22 cellular contexts compared by ENCODE assay signal in genomic region chr4:2304321-2304876, GRCh38. TPM values are rescaled to one million over a fixed set of nuclear protein-coding genes. Genes with fewer than 3 reads are reported as not detected.
DNase-seq lines count a peak whose midpoint lies in the region; ATAC-seq, FAIRE-seq and TF ChIP-seq lines count a peak whose summit lies in the region.
"Had no signal": no experiment of that assay in that cellular context is flagged by ENCODE, and none has a peak within 500 bp of the region (broad histone marks: within the 10 kb centered on the region; RNA-seq: fewer than 3 reads in every experiment).

No MANE protein-coding gene starts in this region.

- no peaks in the 10 kb centered on the region for H4K20me1 ChIP-seq in H1 (replicated peaks in 1 of 2; ENCODE audit: control insufficient read depth in 1 of 2, insufficient read depth in 2 of 2, low read length in 2 of 2)

- H3K23me2 ChIP-seq in H1 (ENCODE audit: low read depth, low read length) = no peaks in the 10 kb centered on the region

- no peak overlapping the region for H3K18ac ChIP-seq in H1 (ENCODE audit: extremely low read depth, low read length)

- no peaks in the 10 kb centered on the region; a peak in 1 of 7 replicates for H3K4me1 ChIP-seq in H1 (replicated peaks in 1 of 4; ENCODE audit: control insufficient read depth in 3 of 4, insufficient read depth in 4 of 4, low read length in 3 of 4)
- H3K4me1 ChIP-seq in lung (ENCODE audit: control insufficient read depth in 2 of 2, insufficient read depth in 2 of 2, low read length in 2 of 2) = peaks cover 0 to 3% of the 10 kb centered on the region in 2 donors
- H3K4me1 ChIP-seq: HAP-1 had no signal

- no peak overlapping the region for H2BK120ac ChIP-seq in H1 (replicated peaks; ENCODE audit: low read depth, low read length)

- H3K4me1 Mint-ChIP-seq in activated CD4-positive, alpha-beta memory T cell treated with anti-CD3 and anti-CD28 coated beads, Interleukin-2, amount 10 ng/mL, durations not matched to agents 7 days and 5 days = no peaks in the 10 kb centered on the region
- no peaks in the 10 kb centered on the region for H3K4me1 Mint-ChIP-seq in activated CD4-positive, alpha-beta memory T cell treated with anti-CD3 and anti-CD28 coated beads for 36 hours (ENCODE audit: low read depth)

- H2BK20ac ChIP-seq in H1 (ENCODE audit: low read length) = no peak overlapping the region

- intact Hi-C loops in activated CD4-positive, alpha-beta memory T cell treated with anti-CD3 and anti-CD28 coated beads for 36 hours (cut with micrococcal nuclease) = no loop called here

- peaks cover 25% of the 10 kb centered on the region for H3K36me3 Mint-ChIP-seq in activated CD4-positive, alpha-beta memory T cell treated with anti-CD3 and anti-CD28 coated beads, Interleukin-2, amount 10 ng/mL, durations not matched to agents 7 days and 5 days (ENCODE audit: low read depth)
- H3K36me3 Mint-ChIP-seq in activated CD4-positive, alpha-beta memory T cell treated with anti-CD3 and anti-CD28 coated beads for 36 hours = peaks cover 9% of the 10 kb centered on the region

- TF ChIP-seq RAD21 in H1 (IDR thresholded peaks at IDR 0.05 in 1 of 2, conservative IDR thresholded peaks at IDR 0.05 in 1 of 2; ENCODE audit: low read depth in 2 of 2, low read length in 2 of 2) = no peak

- H3K4ac ChIP-seq in H1 (replicated peaks; ENCODE audit: insufficient read length, low read depth, low read length) = no peak overlapping the region

- H2BK15ac ChIP-seq in H1 (ENCODE audit: low read length) = no peak overlapping the region

- H2AK5ac ChIP-seq in H1 (ENCODE audit: low read depth, low read length) = no peak overlapping the region

- H2AFZ ChIP-seq in H1 (ENCODE audit: low read length) = no peak overlapping the region

- H3K14ac ChIP-seq in H1 (ENCODE audit: insufficient read length) = no peak overlapping the region

- H3K9me3 ChIP-seq in H1 (ENCODE audit: insufficient read depth in 2 of 2, low read depth in 1 of 2, low read length in 1 of 2) = peaks cover 0 to 3% of the 10 kb centered on the region in 2 experiments; a peak in 1 of 4 replicates
- H3K9me3 ChIP-seq in lung (ENCODE audit: control insufficient read depth in 2 of 2, insufficient read depth in 1 of 2, low read length in 1 of 2) = peaks cover 0 to 10% of the 10 kb centered on the region in 2 donors

- peak overlapping the region; percentile 68 for H4K8ac ChIP-seq in H1 (ENCODE audit: extremely low read depth, insufficient read depth, low read length)

- H3K27ac ChIP-seq in H1 (ENCODE audit: low read depth, low read length) = no peak overlapping the region
- no peak overlapping the region for H3K27ac ChIP-seq in lung (ENCODE audit: low read depth in 1 of 2, low read length in 1 of 2)
- H3K27ac ChIP-seq: 22Rv1 had no signal

- H3K4me3 ChIP-seq in H1 (ENCODE audit: extremely low read depth in 1 of 4, insufficient read depth in 2 of 4, low read depth in 3 of 4, low read length in 4 of 4) (no peak overlapping the region), lung (no peak overlapping the region)
- H3K4me3 ChIP-seq: HAP-1 had no signal

- WGBS in H1 (ENCODE audit: extremely low coverage in 1 of 2, insufficient coverage in 1 of 2, insufficient read length in 1 of 2, insufficient replicate concordance in 2 of 2, low coverage in 1 of 2, low lambda C conversion rate in 2 of 2, missing lambda C conversion rate in 1 of 2), 2 experiments = 90% methylated on average over 31 of the region's 32 CpGs; no CpG with 5 or more reads in 1 of the 2 experiments
- WGBS in lung, 2 donors = 93 to 94% methylated on average over 31 to 32 of the region's 32 CpGs

- no peak for TF ChIP-seq POLR2A in H1 (IDR thresholded peaks at IDR 0.05; ENCODE audit: control extremely low read depth in 1 of 2, low read depth in 2 of 2, low read length in 2 of 2)

- H3K4me2 ChIP-seq in H1 (ENCODE audit: insufficient read depth in 1 of 2, low read depth in 2 of 2, low read length in 2 of 2) = no peak overlapping the region

- H3K27me3 ChIP-seq in H1 (replicated peaks in 1 of 4; ENCODE audit: control insufficient read depth in 3 of 4, extremely low read depth in 1 of 4, insufficient read depth in 3 of 4, low read length in 3 of 4) = no peaks in the 10 kb centered on the region; a peak in 1 of 7 replicates
- H3K27me3 ChIP-seq in lung (ENCODE audit: control insufficient read depth, insufficient read depth) = no peaks in the 10 kb centered on the region

- H3K79me1 ChIP-seq in H1 (ENCODE audit: low read depth, low read length) = no peaks in the 10 kb centered on the region

- no peak for TF ChIP-seq EP300 in H1 (IDR thresholded peaks at IDR 0.05; ENCODE audit: borderline replicate concordance in 1 of 2, low read depth in 2 of 2, low read length in 2 of 2)

- FAIRE-seq in H1 (lab: Jason Lieb, UNC) = no peak

- no peaks in the 10 kb centered on the region for H3K36me3 ChIP-seq in H1 (ENCODE audit: control insufficient read depth in 2 of 4, insufficient read depth in 4 of 4, low read length in 3 of 4)
- H3K36me3 ChIP-seq in lung (ENCODE audit: control insufficient read depth in 2 of 2, insufficient read depth in 2 of 2, low read length in 2 of 2) = peaks cover 0 to 2% of the 10 kb centered on the region in 2 donors
- H3K36me3 ChIP-seq: HAP-1 had no signal

- no peak overlapping the region for H2BK5ac ChIP-seq in H1 (ENCODE audit: low read depth, low read length)

- no peaks in the 10 kb centered on the region for H3K79me2 ChIP-seq in H1 (ENCODE audit: control insufficient read depth in 1 of 2, insufficient read depth in 2 of 2, low read length in 2 of 2)

- no peak overlapping the region for H4K5ac ChIP-seq in H1 (ENCODE audit: insufficient read length, low read depth, low read length)

- no peak overlapping the region for H4K91ac ChIP-seq in H1 (replicated peaks; ENCODE audit: insufficient read length, low read length)

- CTCF ChIA-PET in activated CD4-positive, alpha-beta memory T cell treated with anti-CD3 and anti-CD28 coated beads, Interleukin-2, amount 10 ng/mL, durations not matched to agents 7 days and 5 days (lab: Charles Lee) = no interaction called here
- CTCF ChIA-PET in activated CD4-positive, alpha-beta memory T cell treated with anti-CD3 and anti-CD28 coated beads for 36 hours (lab: Charles Lee) = no interaction called here
- CTCF ChIA-PET in H1 (lab: Charles Lee; ENCODE audit: partially characterized antibody) = interaction anchor here (0.6 to 1.7 kb wide), 5 partner anchors 9 to 446 kb away, joined by 3 to 8 read pairs (median 4); no protein-coding TSS in a partner anchor

- H3K27ac Mint-ChIP-seq in activated CD4-positive, alpha-beta memory T cell treated with anti-CD3 and anti-CD28 coated beads, Interleukin-2, amount 10 ng/mL, durations not matched to agents 7 days and 5 days = no peak overlapping the region
- H3K27ac Mint-ChIP-seq in activated CD4-positive, alpha-beta memory T cell treated with anti-CD3 and anti-CD28 coated beads for 36 hours = no peak overlapping the region
- H3K27ac Mint-ChIP-seq: CD8-positive, alpha-beta memory T cell had no signal

- H3K27me3 Mint-ChIP-seq in activated CD4-positive, alpha-beta memory T cell treated with anti-CD3 and anti-CD28 coated beads, Interleukin-2, amount 10 ng/mL, durations not matched to agents 7 days and 5 days = no peaks in the 10 kb centered on the region
- no peaks in the 10 kb centered on the region for H3K27me3 Mint-ChIP-seq in activated CD4-positive, alpha-beta memory T cell treated with anti-CD3 and anti-CD28 coated beads for 36 hours
- H3K27me3 Mint-ChIP-seq: CD8-positive, alpha-beta memory T cell had no signal

- ATAC-seq in lung (ENCODE audit: insufficient read depth, low FRiP score) (no peak), GM18511 (IDR thresholded peaks at IDR 0.05; ENCODE audit: unreplicated experiment) (no peak), HG03108 (IDR thresholded peaks at IDR 0.05; ENCODE audit: unreplicated experiment) (no peak), HG02938 (IDR thresholded peaks at IDR 0.05; ENCODE audit: unreplicated experiment) (no peak)

- no peak overlapping the region for H3K9ac ChIP-seq in H1 (replicated peaks in 1 of 4; ENCODE audit: extremely low read depth in 1 of 4, low read depth in 3 of 4, low read length in 3 of 4)

- H2BK12ac ChIP-seq in H1 (ENCODE audit: low read depth, low read length) = no peak overlapping the region

- POLR2A ChIA-PET in activated CD4-positive, alpha-beta memory T cell treated with anti-CD3 and anti-CD28 coated beads, Interleukin-2, amount 10 ng/mL, durations not matched to agents 7 days and 5 days (lab: Charles Lee) = no interaction called here
- POLR2A ChIA-PET in activated CD4-positive, alpha-beta memory T cell treated with anti-CD3 and anti-CD28 coated beads for 36 hours (lab: Charles Lee) = no interaction called here
- POLR2A ChIA-PET in H1 (lab: Charles Lee; ENCODE audit: partially characterized antibody) = interaction anchor here (1.4 kb wide), 2 partner anchors 17 to 111 kb away, joined by 3 read pairs; no protein-coding TSS in a partner anchor

- H3K4me3 Mint-ChIP-seq in activated CD4-positive, alpha-beta memory T cell treated with anti-CD3 and anti-CD28 coated beads, Interleukin-2, amount 10 ng/mL, durations not matched to agents 7 days and 5 days = no peak overlapping the region
- no peak overlapping the region for H3K4me3 Mint-ChIP-seq in activated CD4-positive, alpha-beta memory T cell treated with anti-CD3 and anti-CD28 coated beads for 36 hours
- H3K4me3 Mint-ChIP-seq: CD8-positive, alpha-beta memory T cell had no signal

- H3K23ac ChIP-seq in H1 (ENCODE audit: insufficient read length) = no peak overlapping the region

- peak; percentile 10 for DNase-seq in activated CD4-positive, alpha-beta memory T cell treated with anti-CD3 and anti-CD28 coated beads, Interleukin-2, amount 10 ng/mL, durations not matched to agents 7 days and 5 days
- DNase-seq in activated CD4-positive, alpha-beta memory T cell treated with anti-CD3 and anti-CD28 coated beads for 36 hours = no peak
- no peak for DNase-seq in H1 (ENCODE audit: low read depth in 1 of 2, low spot score in 2 of 2)
- DNase-seq in lung (ENCODE audit: low spot score) = peak; percentile 13
- DNase-seq in ureter (ENCODE audit: low spot score) = peak; percentile 41
- DNase-seq: ACHN; C1 segment of cervical spinal cord; Calu3; CD8-positive, alpha-beta memory T cell; GDM1; IMR-90; NCI-H1105; NCI-H146; NCI-H226; NCI-H510A treated with DMSO at 0.1 percent for 48 hours; NCI-H748 treated with DMSO at 0.1 percent for 48 hours; SIG-M5 had no signal

- peaks cover 4% of the 10 kb centered on the region for H3K9me3 Mint-ChIP-seq in activated CD4-positive, alpha-beta memory T cell treated with anti-CD3 and anti-CD28 coated beads, Interleukin-2, amount 10 ng/mL, durations not matched to agents 7 days and 5 days
- peaks cover 14% of the 10 kb centered on the region for H3K9me3 Mint-ChIP-seq in activated CD4-positive, alpha-beta memory T cell treated with anti-CD3 and anti-CD28 coated beads for 36 hours

- TF ChIP-seq CTCF in H1 (IDR thresholded peaks at IDR 0.05; ENCODE audit: control extremely low read depth in 1 of 3, insufficient read depth in 1 of 3, low read depth in 1 of 3, low read length in 3 of 3) = no peak
- no peak for TF ChIP-seq CTCF in lung (IDR thresholded peaks at IDR 0.05; ENCODE audit: control extremely low read depth, extremely low read depth)

- H3K56ac ChIP-seq in H1 (replicated peaks; ENCODE audit: insufficient read length, low read depth, low read length) = no peak overlapping the region

RNA-seq across cellular contexts. Expression of gene MXD4, which starts 42.5 kb away (rescaled TPM):
- 10 to 100 TPM; 26.9 to 29.6 TPM for total RNA-seq in activated CD4-positive, alpha-beta memory T cell treated with anti-CD3 and anti-CD28 coated beads, Interleukin-2, amount 10 ng/mL, durations not matched to agents 7 days and 5 days
- 1 to 10 TPM; 3.6 to 4.9 TPM for total RNA-seq in activated CD4-positive, alpha-beta memory T cell treated with anti-CD3 and anti-CD28 coated beads for 36 hours
- 20.8 and 24.6 TPM in 2 replicates for total RNA-seq in H1 (2021; fragmentation: NEBNext Ultra II Directional; extraction: Animal tissue kit (Norgen Biotek cat#: 25700))
- polyA plus RNA-seq in H1 (2011; rRNA removed) = 18.0 and 24.1 TPM in 2 replicates
- polyA plus RNA-seq in H1 (2011; cell fraction: cytosol; rRNA removed) = 17.9 TPM
- polyA plus RNA-seq in H1 (2011; cell fraction: nucleus; rRNA removed) = 40.1 TPM
- 14.9 to 16.5 TPM (median 15.7 TPM) in 4 replicates for polyA plus RNA-seq in H1 (2012, experiment 1 of 2)
- 16.5 TPM for polyA plus RNA-seq in H1 (2012, experiment 2 of 2)
- 13.4 TPM for polyA plus RNA-seq in H1 (2013, experiment 1 of 2)
- polyA plus RNA-seq in H1 (2013, experiment 2 of 2) = 14.2 TPM
- polyA minus RNA-seq in H1 (2011; rRNA and poly(A)+ RNA removed) = 12.7 and 13.1 TPM in 2 replicates
- 13.5 TPM for polyA minus RNA-seq in H1 (2011; cell fraction: cytosol; rRNA and poly(A)+ RNA removed)
- polyA minus RNA-seq in H1 (2011; cell fraction: nucleus; rRNA and poly(A)+ RNA removed) = 15.7 TPM
- 10 to 100 TPM; 37.5 to 65.1 TPM for total RNA-seq in lung
- polyA plus RNA-seq in lung = 10 to 100 TPM; 34.4 to 58.2 TPM
- 34.5 TPM for total RNA-seq in ureter

Comparison
In these comparisons a context has a peak if more than half of its experiments do, and no peak if none do; other contexts are left out.
1. DNase-seq: peak in activated CD4-positive, alpha-beta memory T cell treated with anti-CD3 and anti-CD28 coated beads, Interleukin-2, amount 10 ng/mL, durations not matched to agents 7 days and 5 days (single experiment), lung (single experiment) and ureter (single experiment); none in activated CD4-positive, alpha-beta memory T cell treated with anti-CD3 and anti-CD28 coated beads for 36 hours (single experiment) and H1 (0 of 2).